ENCODE assay signal across 12 cellular contexts in the genomic region with DNA sequence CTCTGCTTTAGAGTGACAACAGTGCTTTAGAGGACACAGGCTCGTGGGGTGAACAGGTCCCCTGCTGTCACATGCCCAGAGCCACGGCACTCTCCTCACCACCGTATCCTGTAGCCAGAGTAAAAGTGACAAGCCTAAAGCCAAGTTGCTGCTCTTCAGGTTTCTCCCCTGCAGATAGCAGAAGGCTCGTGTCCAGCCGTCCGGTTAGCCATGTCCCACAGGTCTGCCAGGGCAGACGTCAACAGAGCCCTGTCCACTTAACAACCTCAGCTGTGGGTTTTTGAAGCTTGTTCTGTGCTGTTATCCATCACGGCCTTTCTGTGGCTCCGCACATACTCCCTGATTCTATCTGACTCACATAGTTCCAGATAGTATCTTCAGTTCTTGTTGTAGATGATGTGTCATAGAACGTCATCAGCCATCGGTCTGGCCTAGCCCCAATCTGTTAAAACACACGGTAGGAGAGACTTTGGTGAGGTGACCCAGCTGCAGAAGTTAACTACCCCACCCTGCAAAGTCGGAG.
DNase-seq lines count a peak whose midpoint lies in the region; ATAC-seq and TF ChIP-seq lines count a peak whose summit lies in the region.
"Had no signal": no experiment of that assay in that cellular context is flagged by ENCODE, and none has a peak within 500 bp of the region (broad histone marks: within the 10 kb centered on the region; RNA-seq: fewer than 3 reads in every experiment).

No MANE protein-coding gene starts in this region.

- no peak overlapping the region for H3K4me3 Mint-ChIP-seq in activated T-cell treated with anti-CD3 and anti-CD28 coated beads, Interleukin-2, amount 50 U/mL, for 24 hours
- H3K4me3 Mint-ChIP-seq: effector memory CD8-positive, alpha-beta T cell had no signal

- H3K27ac ChIP-seq in PC-9 (no peak overlapping the region), psoas muscle (no peak overlapping the region)

- no peaks in the 10 kb centered on the region for H3K27me3 ChIP-seq in PC-9 (ENCODE audit: insufficient read depth, low read depth)
- H3K27me3 ChIP-seq in psoas muscle (ENCODE audit: insufficient read depth in 3 of 3, low read length in 2 of 3), result no peaks in the 10 kb centered on the region

- H3K4me3 ChIP-seq in PC-9 (no peak overlapping the region), psoas muscle (no peak overlapping the region)

- peaks cover 1% of the 10 kb centered on the region for H3K9me3 Mint-ChIP-seq in activated T-cell treated with anti-CD3 and anti-CD28 coated beads, Interleukin-2, amount 50 U/mL, for 24 hours
- H3K9me3 Mint-ChIP-seq: effector memory CD8-positive, alpha-beta T cell had no signal

- BruUV-seq in PC-9 (replicated peaks; lab: Mats Ljungman, UMichigan), result no TSS peak

- H3F3A ChIP-seq in PC-9 (ENCODE audit: insufficient read depth, low read depth), result no peaks in the 10 kb centered on the region

- ATAC-seq in psoas muscle (peak in 3 of 4 donors; percentile 37 to 54 (median 39)), HG02588 (IDR thresholded peaks at IDR 0.05; ENCODE audit: unreplicated experiment) (no peak)
- ATAC-seq: effector memory CD8-positive, alpha-beta T cell had no signal

- TF ChIP-seq CTCF in PC-9 (conservative IDR thresholded peaks at IDR 0.05) (no peak), psoas muscle (IDR thresholded peaks at IDR 0.05) (no peak)

- no peak overlapping the region for H3K4me2 ChIP-seq in PC-9

- H4K20me1 ChIP-seq in PC-9 (ENCODE audit: insufficient read depth), result no peaks in the 10 kb centered on the region

- no peaks in the 10 kb centered on the region for H3K9me2 ChIP-seq in PC-9 (ENCODE audit: insufficient read depth)

- POLR2A ChIA-PET in PC-9 (lab: Charles Lee; ENCODE audit: unreplicated experiment), result no interaction called here

- H3K4me1 ChIP-seq in PC-9 (replicated peaks; ENCODE audit: insufficient read depth), result no peaks in the 10 kb centered on the region
- H3K4me1 ChIP-seq in psoas muscle, result no peaks in the 10 kb centered on the region

- no peak overlapping the region for H2AFZ ChIP-seq in PC-9

- H3K36me3 Mint-ChIP-seq in activated T-cell treated with anti-CD3 and anti-CD28 coated beads, Interleukin-2, amount 50 U/mL, for 24 hours (ENCODE audit: low read depth), result peaks cover 17% of the 10 kb centered on the region

- H3K79me2 ChIP-seq in PC-9 (ENCODE audit: low read depth), result no peaks in the 10 kb centered on the region

- H3K36me3 ChIP-seq in PC-9 (ENCODE audit: low read depth) (no peaks in the 10 kb centered on the region), psoas muscle (ENCODE audit: insufficient read depth in 1 of 2, low read depth in 1 of 2) (no peaks in the 10 kb centered on the region)

- peak overlapping the region; percentile 72 for H3K27ac Mint-ChIP-seq in activated T-cell treated with anti-CD3 and anti-CD28 coated beads, Interleukin-2, amount 50 U/mL, for 24 hours
- H3K27ac Mint-ChIP-seq: effector memory CD8-positive, alpha-beta T cell had no signal

- WGBS in psoas muscle, 3 donors, result 79 to 92% (median 79%) methylated on average over 13 of the region's 13 CpGs

- no peaks in the 10 kb centered on the region for H3K27me3 Mint-ChIP-seq in activated T-cell treated with anti-CD3 and anti-CD28 coated beads, Interleukin-2, amount 50 U/mL, for 24 hours
- H3K27me3 Mint-ChIP-seq: effector memory CD8-positive, alpha-beta T cell had no signal

- H3K9me3 ChIP-seq in PC-9 (ENCODE audit: insufficient read depth, low read depth) (no peaks in the 10 kb centered on the region), psoas muscle (no peaks in the 10 kb centered on the region)

- no peak for DNase-seq in activated T-cell treated with anti-CD3 and anti-CD28 coated beads, Interleukin-2, amount 50 U/mL, for 24 hours
- no peak for DNase-seq in activated T-cell treated with anti-CD3 and anti-CD28 coated beads, Interleukin-2, amount 50 U/mL, for 1 hour
- DNase-seq in PC-9 (peak; percentile 23 to 45), cerebellum (ENCODE audit: low spot score) (peak; percentile 33), psoas muscle (no peak), DMS 273 (lab: John Stamatoyannopoulos, UW; ENCODE audit: unreplicated experiment) (no peak), NCI-H1417 (lab: John Stamatoyannopoulos, UW) (no peak)
- DNase-seq: AML-193; effector memory CD8-positive, alpha-beta T cell; NCI-H1930; OCI-M1 had no signal

- intact Hi-C loops in PC-9 (cut with micrococcal nuclease; ENCODE audit: unreplicated experiment), result loop anchor here (1.0 kb wide), 1 partner anchor 46 kb away; no protein-coding TSS in a partner anchor
- intact Hi-C loops in psoas muscle (cut with DNase I), result no loop called here

- CTCF ChIA-PET in PC-9 (lab: Charles Lee), result interaction anchor here (0.7 kb wide), 1 partner anchor 147 kb away, joined by 3 read pairs; no protein-coding TSS in a partner anchor

- H3K4me1 Mint-ChIP-seq in activated T-cell treated with anti-CD3 and anti-CD28 coated beads, Interleukin-2, amount 50 U/mL, for 24 hours (ENCODE audit: low read depth), result peaks cover 51% of the 10 kb centered on the region

Comparison
In these comparisons a context has a peak if more than half of its experiments do, and no peak if none do; other contexts are left out.
1. DNase-seq: peak in PC-9 (2 of 2) and cerebellum (single experiment); none in activated T-cell treated with anti-CD3 and anti-CD28 coated beads, Interleukin-2, amount 50 U/mL, for 24 hours (single experiment), activated T-cell treated with anti-CD3 and anti-CD28 coated beads, Interleukin-2, amount 50 U/mL, for 1 hour (single experiment), psoas muscle (0 of 2), DMS 273 (single experiment) and NCI-H1417 (0 of 3).